11 cellular contexts compared by ENCODE assay signal in genomic region chr18:5979971-5980457, GRCh38.
DNase-seq lines count a peak whose midpoint lies in the region; ATAC-seq lines count a peak whose summit lies in the region.
"Had no signal": no experiment of that assay in that cellular context is flagged by ENCODE, and none has a peak within 500 bp of the region (broad histone marks: within the 10 kb centered on the region; RNA-seq: fewer than 3 reads in every experiment).

No MANE protein-coding gene starts in this region.

- H2BK5ac ChIP-seq in neuronal stem cell (ENCODE audit: low read length): no peak overlapping the region

- no peaks in the 10 kb centered on the region for H3K27me3 ChIP-seq in neuronal stem cell (ENCODE audit: control insufficient read depth in 3 of 3, insufficient read depth in 3 of 3, low read depth in 1 of 3, low read length in 3 of 3)

- H3K27ac Mint-ChIP-seq in naive thymus-derived CD8-positive, alpha-beta T cell: no peak overlapping the region

- no peaks in the 10 kb centered on the region for H3K36me3 Mint-ChIP-seq in naive thymus-derived CD8-positive, alpha-beta T cell

- H2BK120ac ChIP-seq in neuronal stem cell (ENCODE audit: low read depth, low read length): no peak overlapping the region

- H3K9me3 Mint-ChIP-seq in naive thymus-derived CD8-positive, alpha-beta T cell: no peaks in the 10 kb centered on the region

- peaks cover 4 to 12% of the 10 kb centered on the region in 2 donors for H3K4me1 ChIP-seq in neuronal stem cell (ENCODE audit: control insufficient read depth in 2 of 2, insufficient read depth in 1 of 2, low read depth in 1 of 2, low read length in 2 of 2)

- no peaks in the 10 kb centered on the region for H3K79me1 ChIP-seq in neuronal stem cell (ENCODE audit: low read depth, low read length)

- H2AFZ ChIP-seq in neuronal stem cell (ENCODE audit: low read length): no peak overlapping the region
- H2AFZ ChIP-seq: PC-9 had no signal

- no peak overlapping the region for H2BK15ac ChIP-seq in neuronal stem cell (ENCODE audit: low read length)

- WGBS in neuronal stem cell (ENCODE audit: extremely low coverage in 2 of 2, insufficient read length in 2 of 2, insufficient replicate concordance in 1 of 2), 2 donors: no CpG with 5 or more reads among the region's 9 CpGs

- H2AK5ac ChIP-seq in neuronal stem cell (ENCODE audit: low read depth, low read length): no peak overlapping the region

- H3K4me3 ChIP-seq in neuronal stem cell (ENCODE audit: low read length in 2 of 2): no peak overlapping the region
- H3K4me3 ChIP-seq: coronary artery, PC-9 had no signal

- no peaks in the 10 kb centered on the region for H3K9me3 ChIP-seq in neuronal stem cell (replicated peaks in 1 of 2; ENCODE audit: control insufficient read depth in 2 of 2, insufficient read depth in 1 of 2, low read depth in 1 of 2, low read length in 2 of 2)

- H3K18ac ChIP-seq in neuronal stem cell (ENCODE audit: low read length): peak overlapping the region; percentile 61

- no peak overlapping the region for H4K91ac ChIP-seq in neuronal stem cell (ENCODE audit: low read depth, low read length, poor library complexity)

- H2BK12ac ChIP-seq in neuronal stem cell (ENCODE audit: low read length): peak overlapping the region; percentile 80

- H4K8ac ChIP-seq in neuronal stem cell (ENCODE audit: low read depth, low read length): no peak overlapping the region

- no peak overlapping the region for H3K14ac ChIP-seq in neuronal stem cell (ENCODE audit: low read length)

- H3K27ac ChIP-seq in neuronal stem cell (replicated peaks; ENCODE audit: low read length): no peak overlapping the region
- H3K27ac ChIP-seq: coronary artery, PC-9, VCaP had no signal

- H3K4ac ChIP-seq in neuronal stem cell (ENCODE audit: low read length): no peak overlapping the region

- ATAC-seq in GM18907 (IDR thresholded peaks at IDR 0.05; ENCODE audit: unreplicated experiment) (peak; percentile 62), GM21717 (IDR thresholded peaks at IDR 0.05; ENCODE audit: unreplicated experiment) (peak; percentile 65), HG03159 (IDR thresholded peaks at IDR 0.05; ENCODE audit: unreplicated experiment) (peak; percentile 50)
- ATAC-seq in naive thymus-derived CD8-positive, alpha-beta T cell: no peak

- no peaks in the 10 kb centered on the region for H3K36me3 ChIP-seq in neuronal stem cell (replicated peaks in 1 of 2; ENCODE audit: control insufficient read depth in 2 of 2, insufficient read depth in 2 of 2, low read length in 2 of 2)

- H3K23ac ChIP-seq in neuronal stem cell (ENCODE audit: low read depth, low read length, poor library complexity): peak overlapping the region; percentile 27

- POLR2A ChIA-PET in naive thymus-derived CD8-positive, alpha-beta T cell (lab: Charles Lee): no interaction called here

- H3K4me3 Mint-ChIP-seq in naive thymus-derived CD8-positive, alpha-beta T cell: no peak overlapping the region

- H3K4me2 ChIP-seq in neuronal stem cell (ENCODE audit: insufficient read depth, low read length, poor library complexity, severe bottlenecking): no peak overlapping the region
- H3K4me2 ChIP-seq: PC-9 had no signal

- H3K27me3 Mint-ChIP-seq in naive thymus-derived CD8-positive, alpha-beta T cell: peaks cover 0 to 5% (median 0%) of the 10 kb centered on the region in 5 donors

- no peak for DNase-seq in neuronal stem cell (ENCODE audit: low spot score)
- no peak for DNase-seq in naive thymus-derived CD8-positive, alpha-beta T cell
- no peak for DNase-seq in pons (ENCODE audit: low spot score)
- no peak for DNase-seq in NCI-H345 (lab: John Stamatoyannopoulos, UW)
- DNase-seq: NCI-H1092 treated with DMSO at 0.1 percent for 48 hours, PC-9 had no signal

- peaks cover 0 to 9% (median 0%) of the 10 kb centered on the region in 4 donors for H3K4me1 Mint-ChIP-seq in naive thymus-derived CD8-positive, alpha-beta T cell

- no peak overlapping the region for H3K9ac ChIP-seq in neuronal stem cell (ENCODE audit: low read depth, low read length, poor library complexity)

Comparison
In these comparisons a context has a peak if more than half of its experiments do, and no peak if none do; other contexts are left out.
1. ATAC-seq: peak in GM18907 (single experiment), GM21717 (single experiment) and HG03159 (single experiment); none in naive thymus-derived CD8-positive, alpha-beta T cell (0 of 2).